16 cellular contexts compared by ENCODE assay signal in genomic region chrX:47595701-47596655, GRCh38. TPM values are rescaled to one million over a fixed set of nuclear protein-coding genes. Genes with fewer than 3 reads are reported as not detected.
DNase-seq lines count a peak whose midpoint lies in the region; ATAC-seq and TF ChIP-seq lines count a peak whose summit lies in the region.
"Had no signal": no experiment of that assay in that cellular context is flagged by ENCODE, and none has a peak within 500 bp of the region (broad histone marks: within the 10 kb centered on the region; RNA-seq: fewer than 3 reads in every experiment).

No MANE protein-coding gene starts in this region.

- H3K27me3 ChIP-seq in ACC112 (ENCODE audit: insufficient read depth, low read length) (no peaks in the 10 kb centered on the region), right cardiac atrium (ENCODE audit: control insufficient read depth, insufficient read depth) (no peaks in the 10 kb centered on the region)
- H3K27me3 ChIP-seq: esophagus squamous epithelium had no signal

- H3K4me3 ChIP-seq in ACC112 (ENCODE audit: low read depth, low read length) (no peak overlapping the region), astrocyte of the spinal cord (ENCODE audit: low read depth, low read length) (no peak overlapping the region), right cardiac atrium (ENCODE audit: low read length) (no peak overlapping the region)
- H3K4me3 ChIP-seq: esophagus squamous epithelium, prostate gland had no signal

- H3K79me2 ChIP-seq in ACC112 (ENCODE audit: control insufficient read depth, insufficient read depth, low read length, unreplicated experiment) = no peaks in the 10 kb centered on the region

- no peak for TF ChIP-seq CTCF in astrocyte of the spinal cord (IDR thresholded peaks at IDR 0.05; ENCODE audit: low read depth, low read length)

- H3K4me1 ChIP-seq in ACC112 (ENCODE audit: control insufficient read depth, insufficient read depth, low read length, unreplicated experiment) (peaks cover 12% of the 10 kb centered on the region), right cardiac atrium (ENCODE audit: control insufficient read depth, insufficient read depth, low read length) (no peaks in the 10 kb centered on the region)
- H3K4me1 ChIP-seq: Caco-2, esophagus squamous epithelium, prostate gland had no signal

- intact Hi-C loops in right cardiac atrium (cut with DNase I) = no loop called here

- H3K9me3 ChIP-seq in right cardiac atrium (ENCODE audit: control insufficient read depth, low read length) = no peaks in the 10 kb centered on the region
- H3K9me3 ChIP-seq: Caco-2, prostate gland had no signal

- H3K27ac ChIP-seq in ACC112 (ENCODE audit: low read depth, low read length) (peak overlapping the region; percentile 94), right cardiac atrium (ENCODE audit: low read length) (peak overlapping the region; percentile 75)
- H3K27ac ChIP-seq: prostate gland, RWPE1 had no signal

- peak; percentile 28 for DNase-seq in EL
- DNase-seq in astrocyte of the spinal cord (ENCODE audit: low read depth, low spot score) = peak; percentile 80
- no peak for DNase-seq in right cardiac atrium
- no peak for DNase-seq in NCI-H1105 treated with DMSO at 0.1 percent for 48 hours (lab: John Stamatoyannopoulos, UW)
- DNase-seq in G401 (ENCODE audit: low spot score) = no peak
- DNase-seq in AG08395 (ENCODE audit: low spot score) = no peak
- DNase-seq: activated B cell treated with CpG ODN at 0.5 μM for 24 hours, anterior cingulate cortex, Caco-2, esophagus squamous epithelium, NCI-H2227 treated with DMSO at 0.1 percent for 48 hours had no signal

- ATAC-seq in right cardiac atrium = peak; percentile 91 to 95
- ATAC-seq in GM18868 (IDR thresholded peaks at IDR 0.05; ENCODE audit: unreplicated experiment) = no peak
- ATAC-seq: left lobe of liver had no signal

- H2AFZ ChIP-seq in ACC112 (ENCODE audit: low read length, unreplicated experiment) = no peak overlapping the region

- WGBS in right cardiac atrium = 44% methylated on average over 3 of the region's 3 CpGs

- H3K36me3 ChIP-seq in ACC112 (ENCODE audit: insufficient read depth, low read length) = no peaks in the 10 kb centered on the region
- H3K36me3 ChIP-seq: esophagus squamous epithelium, prostate gland had no signal

- in situ Hi-C loops in astrocyte of the spinal cord (cut with HindIII; ENCODE audit: low sequenced_read_pairs) (no loop called here), G401 (cut with HindIII; ENCODE audit: low sequenced_read_pairs) (no loop called here)

RNA-seq across cellular contexts. Expression of gene TIMP1, which starts 13.7 kb away (rescaled TPM):
- total RNA-seq in right cardiac atrium = 100 to 1,000 TPM; 254 to 515 (median 403) TPM
- polyA plus RNA-seq in right cardiac atrium = 284 TPM
- 43.0 and 56.7 TPM in 2 replicates for total RNA-seq in G401 (2014; rRNA removed; shearing (Covaris generic))

RNA-seq across cellular contexts. Expression of gene SYN1, which starts 23.7 kb away (rescaled TPM):
- total RNA-seq in right cardiac atrium = 10 to 100 TPM in 2 of 4 donors, 1 to 10 TPM in 2; 8.6 to 17.5 (median 13.0) TPM
- 21.9 TPM for polyA plus RNA-seq in right cardiac atrium
- total RNA-seq in G401 (2014; rRNA removed; shearing (Covaris generic)) = 0.61 TPM in 1 of 2 replicates, not detected in the other
- total RNA-seq: activated B cell treated with CpG ODN at 0.5 μM for 24 hours, Caco-2 had no signal

RNA-seq across cellular contexts. Expression of gene CFP, which starts 33.8 kb away (rescaled TPM):
- total RNA-seq in right cardiac atrium = 1 to 10 TPM; 6.1 to 7.7 (median 7.4) TPM
- 4.7 TPM for polyA plus RNA-seq in right cardiac atrium
- 0.27 TPM in 1 of 2 replicates, not detected in the other for total RNA-seq in G401 (2014; rRNA removed; shearing (Covaris generic))

RNA-seq across cellular contexts. Expression of gene ARAF, which starts 35.0 kb away (rescaled TPM):
- total RNA-seq in right cardiac atrium = 10 to 100 TPM; 65.9 to 73.2 (median 69.2) TPM
- 33.2 TPM for polyA plus RNA-seq in right cardiac atrium
- 5.8 and 8.2 TPM in 2 replicates for total RNA-seq in G401 (2014; rRNA removed; shearing (Covaris generic))

RNA-seq across cellular contexts. Expression of gene ELK1, which starts 54.4 kb away (rescaled TPM):
- total RNA-seq in right cardiac atrium = 10 to 100 TPM; 24.1 to 32.3 (median 25.6) TPM
- polyA plus RNA-seq in right cardiac atrium = 16.7 TPM
- 31.8 and 40.6 TPM in 2 replicates for total RNA-seq in G401 (2014; rRNA removed; shearing (Covaris generic))

Comparison
In these comparisons a context has a peak if more than half of its experiments do, and no peak if none do; other contexts are left out.
1. DNase-seq: peak in EL (single experiment) and astrocyte of the spinal cord (single experiment); none in right cardiac atrium (0 of 3), NCI-H1105 treated with DMSO at 0.1 percent for 48 hours (single experiment), G401 (single experiment) and AG08395 (single experiment).